ENCODE assay signal across 37 cellular contexts in the genomic region with DNA sequence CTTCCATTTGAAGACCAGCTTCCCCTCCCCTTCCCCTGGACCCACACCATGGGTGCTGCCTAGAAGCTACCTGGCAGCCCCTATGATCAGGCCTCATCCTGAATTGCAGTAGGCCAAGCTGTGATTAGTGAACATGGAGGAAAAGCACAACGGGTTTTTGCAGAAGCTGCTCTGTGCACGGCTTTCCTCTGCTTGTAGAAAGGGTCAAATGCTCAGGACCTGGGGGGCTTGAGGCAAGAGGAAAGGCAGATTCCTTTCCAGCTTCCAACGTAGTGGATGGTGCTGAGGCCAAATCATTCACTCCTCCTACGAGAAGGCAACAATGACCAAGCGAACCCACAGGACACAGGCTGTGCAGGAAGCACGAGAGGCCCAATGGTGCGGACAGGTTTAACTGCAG.
"Had no signal": no experiment of that assay in that cellular context is flagged by ENCODE, and none has a peak within 500 bp of the region (broad histone marks: within the 10 kb centered on the region; RNA-seq: fewer than 3 reads in every experiment).

No MANE protein-coding gene starts in this region.

- ATAC-seq: activated naive CD8-positive, alpha-beta T cell treated with anti-CD3 and anti-CD28 coated beads, Interleukin-2, amount 50 U/mL, for 24 hours; activated T-cell treated with anti-CD3 and anti-CD28 coated beads, Interleukin-2, amount 50 U/mL, for 4 hours; WTC11 had no signal

- H3K27me3 Mint-ChIP-seq: activated CD4-positive, alpha-beta memory T cell treated with anti-CD3 and anti-CD28 coated beads for 36 hours; activated naive CD8-positive, alpha-beta T cell treated with anti-CD3 and anti-CD28 coated beads, Interleukin-2, amount 50 U/mL, for 24 hours; brain had no signal

- H3K4me1 ChIP-seq: SJCRH30 had no signal

- H3K36me3 Mint-ChIP-seq: activated CD4-positive, alpha-beta memory T cell treated with anti-CD3 and anti-CD28 coated beads for 36 hours; activated naive CD4-positive, alpha-beta T cell treated with anti-CD3 and anti-CD28 coated beads, Interleukin-2, amount 10 ng/mL, durations not matched to agents 7 days and 5 days; activated naive CD8-positive, alpha-beta T cell; brain; IgD-negative memory B cell had no signal

- FAIRE-seq: bronchial epithelial cell, RCC 7860, TTC549 had no signal

- H3K4me3 Mint-ChIP-seq: activated CD4-positive, alpha-beta memory T cell treated with anti-CD3 and anti-CD28 coated beads for 36 hours; activated naive CD4-positive, alpha-beta T cell treated with anti-CD3 and anti-CD28 coated beads, Interleukin-2, amount 10 ng/mL, durations not matched to agents 7 days and 5 days; activated naive CD8-positive, alpha-beta T cell; activated naive CD8-positive, alpha-beta T cell treated with anti-CD3 and anti-CD28 coated beads, Interleukin-2, amount 50 U/mL, for 24 hours; activated T-cell treated with anti-CD3 and anti-CD28 coated beads, Interleukin-2, amount 50 U/mL, for 4 hours; activated T-helper 1 cell treated with anti-CD3 and anti-CD28 coated beads, Interleukin-12 subunit alpha, Interleukin-12 subunit beta, Interleukin-2, Interleukin-4 antibody, amounts not matched to agents 30 ng/mL and 10 ng/mL and 1 ng/mL, durations not matched to agents 14 hours and 24 hours and 36 hours; brain; IgD-negative memory B cell; T-helper 1 cell treated with Interleukin-12 subunit alpha and Interleukin-12 subunit beta and Interleukin-4 antibody, amounts not matched to agents 30 μg/mL and 1 μg/mL, for 36 hours; T-helper 2 cell treated with Interferon-gamma antibody and Interleukin-4, amounts not matched to agents 5 μg/mL and 100 μg/mL, for 36 hours; WTC11 had no signal

- H3K27me3 ChIP-seq: MG63 had no signal

- H3K9me3 ChIP-seq: MG63, SJCRH30 had no signal

- H3K36me3 ChIP-seq: MG63, SJCRH30 had no signal

- H3K27ac ChIP-seq: PC-9, SJCRH30, SK-N-MC had no signal

- H3K4me1 Mint-ChIP-seq: activated naive CD4-positive, alpha-beta T cell treated with anti-CD3 and anti-CD28 coated beads, Interleukin-2, amount 10 ng/mL, durations not matched to agents 7 days and 5 days; activated naive CD8-positive, alpha-beta T cell treated with anti-CD3 and anti-CD28 coated beads, Interleukin-2, amount 50 U/mL, for 24 hours; IgD-negative memory B cell; WTC11 had no signal

- H3K4me3 ChIP-seq: MG63, PC-9, SJCRH30, SK-N-MC had no signal

- DNase-seq: activated CD4-positive, alpha-beta memory T cell treated with anti-CD3 and anti-CD28 coated beads for 36 hours; activated CD4-positive, alpha-beta T cell treated with anti-CD3 and anti-CD28 coated beads for 4 hours; activated CD4-positive, alpha-beta T cell treated with anti-CD3 and anti-CD28 coated beads, Interleukin-2, amount 50 U/mL, for 1 hour; activated CD4-positive, CD25-positive, alpha-beta regulatory T cell treated with anti-CD3 and anti-CD28 coated beads, Interleukin-2, amount 50 U/mL, for 72 hours; activated gamma-delta T cell treated with Interleukin-2 at 50 U/mL for 16 hours; activated naive CD4-positive, alpha-beta T cell treated with anti-CD3 and anti-CD28 coated beads, Interleukin-2, amount 10 ng/mL, durations not matched to agents 7 days and 5 days; activated naive CD8-positive, alpha-beta T cell treated with anti-CD3 and anti-CD28 coated beads, Interleukin-2, amount 50 U/mL, for 24 hours; activated T-cell treated with anti-CD3 and anti-CD28 coated beads for 4 hours; activated T-cell treated with anti-CD3 and anti-CD28 coated beads, Interleukin-2, amount 50 U/mL, for 4 hours; anterior cingulate cortex; caudate nucleus; Kasumi-1; KBM-7; MG63; NCI-H1092; NCI-H1436 treated with DMSO at 0.1 percent for 48 hours; NCI-H1694 treated with DMSO at 0.1 percent for 48 hours; NCI-H2029; NCI-H345; NCI-H510A; NCI-H526; NCI-H748 treated with DMSO at 0.1 percent for 48 hours; NK-92 treated with Interleukin-12 subunit alpha and Interleukin-12 subunit beta, amount 100 ng/mL, for 24 hours; PC-9; SHP77; SJCRH30 had no signal

- H3K9me3 Mint-ChIP-seq: activated CD4-positive, alpha-beta memory T cell treated with anti-CD3 and anti-CD28 coated beads for 36 hours; activated naive CD4-positive, alpha-beta T cell treated with anti-CD3 and anti-CD28 coated beads, Interleukin-2, amount 10 ng/mL, durations not matched to agents 7 days and 5 days; activated naive CD8-positive, alpha-beta T cell treated with anti-CD3 and anti-CD28 coated beads, Interleukin-2, amount 50 U/mL, for 24 hours; activated T-cell treated with anti-CD3 and anti-CD28 coated beads, Interleukin-2, amount 50 U/mL, for 4 hours; activated T-helper 1 cell treated with anti-CD3 and anti-CD28 coated beads, Interleukin-12 subunit alpha, Interleukin-12 subunit beta, Interleukin-2, Interleukin-4 antibody, amounts not matched to agents 30 ng/mL and 10 ng/mL and 1 ng/mL, durations not matched to agents 14 hours and 24 hours and 36 hours; brain; T-helper 1 cell treated with Interleukin-12 subunit alpha and Interleukin-12 subunit beta and Interleukin-4 antibody, amounts not matched to agents 30 μg/mL and 1 μg/mL, for 36 hours; T-helper 2 cell treated with Interferon-gamma antibody and Interleukin-4, amounts not matched to agents 5 μg/mL and 100 μg/mL, for 36 hours had no signal

- H3K27ac Mint-ChIP-seq: activated CD4-positive, alpha-beta memory T cell treated with anti-CD3 and anti-CD28 coated beads for 36 hours; activated naive CD4-positive, alpha-beta T cell treated with anti-CD3 and anti-CD28 coated beads, Interleukin-2, amount 10 ng/mL, durations not matched to agents 7 days and 5 days; activated naive CD8-positive, alpha-beta T cell; activated naive CD8-positive, alpha-beta T cell treated with anti-CD3 and anti-CD28 coated beads, Interleukin-2, amount 50 U/mL, for 24 hours; activated T-helper 1 cell treated with anti-CD3 and anti-CD28 coated beads, Interleukin-12 subunit alpha, Interleukin-12 subunit beta, Interleukin-2, Interleukin-4 antibody, amounts not matched to agents 30 ng/mL and 10 ng/mL and 1 ng/mL, durations not matched to agents 14 hours and 24 hours and 36 hours; brain; IgD-negative memory B cell; T-helper 1 cell treated with Interleukin-12 subunit alpha and Interleukin-12 subunit beta and Interleukin-4 antibody, amounts not matched to agents 30 μg/mL and 1 μg/mL, for 36 hours; T-helper 2 cell treated with Interferon-gamma antibody and Interleukin-4, amounts not matched to agents 5 μg/mL and 100 μg/mL, for 36 hours; WTC11 had no signal
